Comparison of ENCODE assay signal across 26 cellular contexts in the genomic region with DNA sequence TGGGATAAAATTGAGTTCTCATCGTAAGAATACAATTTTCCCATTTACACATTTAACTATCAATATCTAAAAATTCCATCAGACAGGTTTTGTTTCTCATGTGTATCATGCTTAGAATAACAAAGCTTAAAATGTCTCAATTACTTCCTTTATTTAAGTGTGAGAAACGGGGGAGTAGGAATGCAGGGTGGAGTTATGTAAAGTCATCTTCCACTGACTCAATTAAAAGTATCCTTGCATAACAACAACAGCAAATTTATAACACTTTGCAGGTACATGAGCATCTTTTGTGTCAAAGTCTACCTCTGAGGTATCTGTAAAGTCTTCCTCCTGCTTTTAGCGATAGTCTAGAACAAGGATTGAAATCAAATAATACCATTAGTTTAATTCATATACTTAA.
"Had no signal": no experiment of that assay in that cellular context is flagged by ENCODE, and none has a peak within 500 bp of the region (broad histone marks: within the 10 kb centered on the region; RNA-seq: fewer than 3 reads in every experiment).

No MANE protein-coding gene starts in this region.

- H3K4me3 Mint-ChIP-seq: memory B cell; natural killer cell treated with Interleukin-12 subunit alpha and Interleukin-12 subunit beta and Interleukin-15 and Interleukin-18, amount 100 ng/mL, for 72 hours; stimulated activated memory B cell treated with anti-CD40 and anti-IgM and Interleukin-4, amounts not matched to agents 10 μg/mL and 1 μg/mL and 100 μg/mL, for 72 hours had no signal

- H3K9me3 ChIP-seq: left ventricle myocardium inferior, mucosa of descending colon, ovary, testis, thyroid gland, upper lobe of left lung, vagina had no signal

- H3K9me3 Mint-ChIP-seq: natural killer cell treated with Interleukin-12 subunit alpha and Interleukin-12 subunit beta and Interleukin-15 and Interleukin-18, amount 100 ng/mL, for 72 hours had no signal

- H3K36me3 Mint-ChIP-seq: memory B cell; naive thymus-derived CD4-positive, alpha-beta T cell; natural killer cell treated with Interleukin-12 subunit alpha and Interleukin-12 subunit beta and Interleukin-15 and Interleukin-18, amount 100 ng/mL, for 72 hours; stimulated activated memory B cell treated with anti-CD40 and anti-IgM and Interleukin-4, amounts not matched to agents 10 μg/mL and 1 μg/mL and 100 μg/mL, for 72 hours had no signal

- H3K36me3 ChIP-seq: left ventricle myocardium inferior, ovary, spleen, stomach, thyroid gland, transverse colon, upper lobe of left lung, vagina had no signal

- H3K27ac Mint-ChIP-seq: memory B cell; naive thymus-derived CD4-positive, alpha-beta T cell; natural killer cell treated with Interleukin-12 subunit alpha and Interleukin-12 subunit beta and Interleukin-15 and Interleukin-18, amount 100 ng/mL, for 72 hours; progenitor cell of endocrine pancreas; stimulated activated memory B cell treated with anti-CD40 and anti-IgM and Interleukin-4, amounts not matched to agents 10 μg/mL and 1 μg/mL and 100 μg/mL, for 72 hours had no signal

- H3K27me3 Mint-ChIP-seq: progenitor cell of endocrine pancreas; stimulated activated memory B cell treated with anti-CD40 and anti-IgM and Interleukin-4, amounts not matched to agents 10 μg/mL and 1 μg/mL and 100 μg/mL, for 72 hours had no signal

- H3K4me3 ChIP-seq: left ventricle myocardium inferior, lung, mucosa of descending colon, ovary, skin epidermis, spleen, stomach, testis, thyroid gland, transverse colon, upper lobe of left lung, vagina had no signal

- H3K4me1 ChIP-seq: left ventricle myocardium inferior, spleen, stomach, testis, thyroid gland, transverse colon, upper lobe of left lung, vagina had no signal

- DNase-seq: hypothalamus; islet precursor cell; left ventricle myocardium inferior; midbrain; mucosa of descending colon; naive thymus-derived CD4-positive, alpha-beta T cell; ovary; retina; right cardiac atrium; spleen; stimulated activated CD4-positive, alpha-beta T cell treated with anti-CD3 and anti-CD28 coated beads, Interleukin-4, amount 100 ng/mL, for 4 hours; stimulated activated CD8-positive, alpha-beta memory T cell treated with anti-CD3 and anti-CD28 coated beads, Interleukin-4, amount 100 ng/mL, for 48 hours; stimulated activated naive CD8-positive, alpha-beta T cell treated with anti-CD3 and anti-CD28 coated beads, Interleukin-15, Interleukin-2, amounts not matched to agents 100 U/mL and 50 U/mL, for 24 hours; stomach; testis; thyroid gland; transverse colon; upper lobe of left lung had no signal

- ATAC-seq: mucosa of descending colon; naive thymus-derived CD4-positive, alpha-beta T cell; natural killer cell treated with Interleukin-12 subunit alpha and Interleukin-12 subunit beta and Interleukin-15 and Interleukin-18, amount 100 ng/mL, for 72 hours; right cardiac atrium; sciatic nerve; stimulated activated memory B cell treated with anti-CD40 and anti-IgM and Interleukin-4, amounts not matched to agents 10 μg/mL and 1 μg/mL and 100 μg/mL, for 72 hours; stimulated activated naive CD8-positive, alpha-beta T cell treated with anti-CD3 and anti-CD28 coated beads, Interleukin-15, Interleukin-2, amounts not matched to agents 100 U/mL and 50 U/mL, for 24 hours had no signal

- H3K27me3 ChIP-seq: ovary, spleen, stomach, testis, thyroid gland, transverse colon, upper lobe of left lung, vagina had no signal

- H3K27ac ChIP-seq: left ventricle myocardium inferior, ovary, skin epidermis, spleen, stomach, testis, thyroid gland, transverse colon, upper lobe of left lung, vagina had no signal

- H3K4me1 Mint-ChIP-seq: naive thymus-derived CD4-positive, alpha-beta T cell had no signal
